Comparison of ENCODE assay signal across 8 cellular contexts in genomic region chr19:42422092-42422575, GRCh38. TPM values are rescaled to one million over a fixed set of nuclear protein-coding genes. Genes with fewer than 3 reads are reported as not detected.
A peak's percentile ranks its signal among the peaks of the same experiment; 100 is the strongest.
DNase-seq lines count a peak whose midpoint lies in the region; ATAC-seq, FAIRE-seq and TF ChIP-seq lines count a peak whose summit lies in the region.

No MANE protein-coding gene starts in this region.

- H3K27ac Mint-ChIP-seq in GM23338 = no peak overlapping the region
- peak overlapping the region; percentile 89 for H3K27ac Mint-ChIP-seq in activated CD8-positive, alpha-beta T cell treated with anti-CD3 and anti-CD28 coated beads for 36 hours

- H3K27me3 Mint-ChIP-seq in GM23338 (ENCODE audit: insufficient read depth, low read depth, poor library complexity) = peaks cover 71% of the 10 kb centered on the region
- no peaks in the 10 kb centered on the region for H3K27me3 Mint-ChIP-seq in activated CD8-positive, alpha-beta T cell treated with anti-CD3 and anti-CD28 coated beads for 36 hours

- no peaks in the 10 kb centered on the region for H3K79me2 ChIP-seq in GM23338 (replicated peaks; ENCODE audit: insufficient read depth)

- H3K27me3 ChIP-seq in GM23338 (ENCODE audit: insufficient read depth) = peaks cover 44% of the 10 kb centered on the region
- H3K27me3 ChIP-seq in heart left ventricle = peaks cover 0 to 10% (median 0%) of the 10 kb centered on the region in 9 donors

- H3K4me3 ChIP-seq in GM23338 (peak overlapping the region; percentile 86), heart left ventricle (peak overlapping the region in 11 of 12 donors; percentile 43 to 93 (median 78)), skin epidermis (peak overlapping the region in 5 of 7 experiments; percentile 42 to 48 (median 46))

- peaks cover 7% of the 10 kb centered on the region; the same call in 2 of the 3 replicates for H3K9me3 Mint-ChIP-seq in GM23338
- no peaks in the 10 kb centered on the region for H3K9me3 Mint-ChIP-seq in activated CD8-positive, alpha-beta T cell treated with anti-CD3 and anti-CD28 coated beads for 36 hours

- peaks cover 25% of the 10 kb centered on the region for H3F3A ChIP-seq in GM23338 (replicated peaks; ENCODE audit: low read depth)

- POLR2A ChIA-PET in activated CD8-positive, alpha-beta T cell treated with anti-CD3 and anti-CD28 coated beads for 36 hours (lab: Charles Lee) = interaction anchor here (1.9 to 2.1 kb wide), 2 partner anchors 12 to 22 kb away, joined by 4 to 6 read pairs; no protein-coding TSS in a partner anchor

- no peak for TF ChIP-seq POLR2A in heart left ventricle (IDR thresholded peaks at IDR 0.05)

- H3K36me3 ChIP-seq in GM23338 (ENCODE audit: insufficient read depth) (no peaks in the 10 kb centered on the region), heart left ventricle (peaks cover 0 to 6% (median 0%) of the 10 kb centered on the region in 9 donors)

- peaks cover 4% of the 10 kb centered on the region; the same call in 1 of the 2 replicates for H3K9me2 ChIP-seq in GM23338 (ENCODE audit: insufficient read depth)

- no peak overlapping the region for H3K27ac ChIP-seq in GM23338 (ENCODE audit: low read depth)
- peak overlapping the region; percentile 73 to 97 (median 85) for H3K27ac ChIP-seq in heart left ventricle
- H3K27ac ChIP-seq in skin epidermis = peak overlapping the region in 15 of 21 experiments; percentile 20 to 78 (median 49)

- H3K4me1 Mint-ChIP-seq in GM23338 = peaks cover 30% of the 10 kb centered on the region
- H3K4me1 Mint-ChIP-seq in activated CD8-positive, alpha-beta T cell treated with anti-CD3 and anti-CD28 coated beads for 36 hours (ENCODE audit: low read depth) = peaks cover 35% of the 10 kb centered on the region

- H2AFZ ChIP-seq in GM23338 = no peak overlapping the region

- ATAC-seq in GM23338 (no peak), heart left ventricle (peak; percentile 58 to 67 (median 64)), HG03457 (IDR thresholded peaks at IDR 0.05; ENCODE audit: unreplicated experiment) (no peak), HG03354 (IDR thresholded peaks at IDR 0.05; ENCODE audit: poor library complexity, severe bottlenecking, unreplicated experiment) (no peak), GM21423 (IDR thresholded peaks at IDR 0.05; ENCODE audit: unreplicated experiment) (no peak)
- no peak for ATAC-seq in activated CD8-positive, alpha-beta T cell treated with anti-CD3 and anti-CD28 coated beads for 36 hours

- DNase-seq in GM23338 (ENCODE audit: low spot score) (no peak), heart left ventricle (peak; percentile 52 to 79 (median 64)), frontal cortex (ENCODE audit: low spot score in 2 of 2) (no peak)
- no peak for DNase-seq in activated CD8-positive, alpha-beta T cell treated with anti-CD3 and anti-CD28 coated beads for 36 hours

- intact Hi-C loops in activated CD8-positive, alpha-beta T cell treated with anti-CD3 and anti-CD28 coated beads for 36 hours (cut with micrococcal nuclease) = no loop called here
- intact Hi-C loops in heart left ventricle (cut with DNase I) = loop anchor here in 3 of 10 donors (5.0 to 10.0 kb wide), 2 partner anchors 177 to 180 kb away; partner anchors contain the start of gene GSK3A (in 3 of the 3)

- no peaks in the 10 kb centered on the region for H3K9me3 ChIP-seq in heart left ventricle

- peaks cover 18% of the 10 kb centered on the region; the same call in 1 of the 2 replicates for H4K20me1 ChIP-seq in GM23338 (replicated peaks; ENCODE audit: insufficient read depth)

- TF ChIP-seq CTCF in GM23338 (conservative IDR thresholded peaks at IDR 0.05; ENCODE audit: low read depth in 2 of 2) = no peak
- no peak for TF ChIP-seq CTCF in activated CD8-positive, alpha-beta T cell treated with anti-CD3 and anti-CD28 coated beads for 36 hours (IDR thresholded peaks at IDR 0.05)
- no peak for TF ChIP-seq CTCF in heart left ventricle (IDR thresholded peaks at IDR 0.05)

- peaks cover 10% of the 10 kb centered on the region; the same call in 2 of the 3 replicates for H3K36me3 Mint-ChIP-seq in GM23338 (ENCODE audit: low read depth)
- peaks cover 5% of the 10 kb centered on the region for H3K36me3 Mint-ChIP-seq in activated CD8-positive, alpha-beta T cell treated with anti-CD3 and anti-CD28 coated beads for 36 hours (ENCODE audit: low read depth)

- CTCF ChIA-PET in activated CD8-positive, alpha-beta T cell treated with anti-CD3 and anti-CD28 coated beads for 36 hours (lab: Charles Lee) = interaction anchor here (1.0 to 3.1 kb wide), 2 partner anchors 11 to 18 kb away, joined by 5 to 12 read pairs; no protein-coding TSS in a partner anchor

- peak overlapping the region; percentile 94 for H3K4me3 Mint-ChIP-seq in GM23338
- H3K4me3 Mint-ChIP-seq in activated CD8-positive, alpha-beta T cell treated with anti-CD3 and anti-CD28 coated beads for 36 hours = peak overlapping the region; percentile 90

- H3K4me1 ChIP-seq in GM23338 (ENCODE audit: insufficient read depth) (peaks cover 5% of the 10 kb centered on the region; the same call in 1 of the 2 replicates), heart left ventricle (peaks cover 0 to 67% (median 43%) of the 10 kb centered on the region in 12 donors)

- no peak for FAIRE-seq in frontal cortex (lab: Jason Lieb, UNC)

- WGBS in heart left ventricle, 4 donors = 22 to 44% (median 37%) methylated on average over 9 to 12 of the region's 12 CpGs

- H3K4me2 ChIP-seq in GM23338 = peak overlapping the region; percentile 95

TF ChIP-seq in GM23338, 12 proteins besides CTCF, POLR2A, EP300 and RAD21 (continues in another document):
- no peak for TF ChIP-seq ETS1 (IDR thresholded peaks at IDR 0.05)
- TF ChIP-seq REST (IDR thresholded peaks at IDR 0.05; ENCODE audit: unreplicated experiment) = no peak
- TF ChIP-seq NANOG (IDR thresholded peaks at IDR 0.05; ENCODE audit: borderline replicate concordance) = no peak
- TF ChIP-seq POLR2AphosphoS5 (IDR thresholded peaks at IDR 0.05; ENCODE audit: low read depth) = no peak
- no peak for TF ChIP-seq ZNF331 (CRISPR knock-in tag; IDR thresholded peaks at IDR 0.05; ENCODE audit: low read depth)

RNA-seq across cellular contexts. Expression of gene LIPE, which starts 5.1 kb away (rescaled TPM):
- total RNA-seq in GM23338 (2014; rRNA removed; shearing (Covaris generic)) = 10.9 and 16.2 TPM in 2 replicates
- polyA plus RNA-seq in GM23338 (2016; fragmentation: Nextera tagmentation; extraction: Ambion mirVana) (4.3 and 5.8 TPM in 2 replicates), heart left ventricle (10 to 100 TPM; 47.1 to 67.1 TPM)
- total RNA-seq in activated CD8-positive, alpha-beta T cell treated with anti-CD3 and anti-CD28 coated beads for 36 hours = 10 to 100 TPM; 28.4 to 34.3 TPM
- total RNA-seq in heart left ventricle (100 to 1,000 TPM in 1 of 9 donors, 10 to 100 TPM in 8; 34.7 to 111 (median 57.3) TPM), frontal cortex (10.2 TPM)

RNA-seq across cellular contexts. Expression of gene CXCL17, which starts 20.6 kb away (rescaled TPM):
- not detected in 2 replicates for total RNA-seq in GM23338 (2014; rRNA removed; shearing (Covaris generic))
- polyA plus RNA-seq in GM23338 (2016; fragmentation: Nextera tagmentation; extraction: Ambion mirVana) (0.39 TPM in 1 of 2 replicates, not detected in the other), heart left ventricle (not detected)
- total RNA-seq in activated CD8-positive, alpha-beta T cell treated with anti-CD3 and anti-CD28 coated beads for 36 hours = not detected
- total RNA-seq in heart left ventricle (not detected), frontal cortex (not detected)

RNA-seq across cellular contexts. Expression of gene CNFN, which starts 32.0 kb away (rescaled TPM):
- total RNA-seq in GM23338 (2014; rRNA removed; shearing (Covaris generic)) = 6.7 TPM in 1 of 2 replicates, not detected in the other
- polyA plus RNA-seq in GM23338 (2016; fragmentation: Nextera tagmentation; extraction: Ambion mirVana) (54.5 and 71.5 TPM in 2 replicates), heart left ventricle (1 to 10 TPM; 1.3 to 2.9 TPM)
- not detected for total RNA-seq in activated CD8-positive, alpha-beta T cell treated with anti-CD3 and anti-CD28 coated beads for 36 hours
- total RNA-seq in heart left ventricle (1 to 10 TPM in 1 of 9 donors, under 1 TPM in 3, not detected in 5; 0.62 to 1.4 (median 0.94) TPM), frontal cortex (not detected)

Comparison
In these comparisons a context has a peak if more than half of its experiments do, and no peak if none do; other contexts are left out.
1. ATAC-seq: peak in heart left ventricle (4 of 4); none in GM23338 (single experiment), activated CD8-positive, alpha-beta T cell treated with anti-CD3 and anti-CD28 coated beads for 36 hours (single experiment), HG03457 (single experiment), HG03354 (single experiment) and GM21423 (single experiment).
2. DNase-seq: peak in heart left ventricle (5 of 5); none in GM23338 (single experiment), activated CD8-positive, alpha-beta T cell treated with anti-CD3 and anti-CD28 coated beads for 36 hours (single experiment) and frontal cortex (0 of 2).
3. Peak in every context shown above with its lines, with median percentiles within 50 percentile points of each other: H3K4me3 ChIP-seq.